Comparison of ENCODE assay signal across 30 cellular contexts in the genomic region with DNA sequence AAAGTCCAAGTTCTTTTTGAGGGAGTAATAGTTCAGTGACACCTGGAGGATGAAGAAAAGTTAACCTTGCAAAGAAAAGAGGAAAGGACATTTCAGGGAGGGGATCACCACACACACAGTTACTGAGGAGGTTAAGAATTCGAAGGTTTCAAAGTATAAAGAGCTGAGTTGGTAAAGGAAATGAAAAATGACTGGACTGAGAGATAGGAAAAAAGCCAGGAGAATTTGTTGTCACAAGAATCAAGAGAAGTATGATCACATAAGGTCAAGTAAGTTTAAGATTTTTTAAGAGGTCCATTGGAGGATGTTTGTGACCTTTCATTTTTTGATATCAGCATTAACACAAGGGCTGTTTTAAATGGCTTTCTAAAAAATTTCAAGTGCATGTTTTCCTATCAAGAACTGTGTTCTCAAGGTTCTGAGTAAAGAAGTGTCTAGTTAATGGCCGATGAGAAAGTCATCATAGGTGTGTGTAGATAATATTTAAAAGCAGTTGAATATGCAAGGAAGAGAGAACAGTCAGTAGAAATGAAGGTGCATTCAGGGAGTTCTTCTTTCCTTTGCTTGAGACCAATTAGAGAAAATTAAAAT.
DNase-seq lines count a peak whose midpoint lies in the region; ATAC-seq, FAIRE-seq and TF ChIP-seq lines count a peak whose summit lies in the region.
"Had no signal": no experiment of that assay in that cellular context is flagged by ENCODE, and none has a peak within 500 bp of the region (broad histone marks: within the 10 kb centered on the region; RNA-seq: fewer than 3 reads in every experiment).

No MANE protein-coding gene starts in this region.

- H3K4me2 ChIP-seq in OCI-LY1 (ENCODE audit: low read length) (peak overlapping the region; percentile 10; the same call in 1 of the 2 replicates), astrocyte (ENCODE audit: low read length) (no peak overlapping the region)
- H3K4me2 ChIP-seq: PC-9 had no signal

- H3K9me3 ChIP-seq in OCI-LY1 (ENCODE audit: low read length) (no peaks in the 10 kb centered on the region), astrocyte (ENCODE audit: insufficient read depth, low read depth, low read length) (peaks cover 4% of the 10 kb centered on the region), lung (ENCODE audit: control insufficient read depth in 2 of 2, insufficient read depth in 1 of 2, low read length in 1 of 2) (peaks cover 0 to 3% of the 10 kb centered on the region in 2 donors)
- H3K9me3 ChIP-seq: Caco-2 had no signal

- H3K4me1 ChIP-seq in OCI-LY1 (ENCODE audit: insufficient read depth, low read length, severe bottlenecking) (peaks cover 16% of the 10 kb centered on the region), astrocyte (ENCODE audit: insufficient read depth, low read length) (no peaks in the 10 kb centered on the region), lung (ENCODE audit: control insufficient read depth in 2 of 2, insufficient read depth in 2 of 2, low read length in 2 of 2) (no peaks in the 10 kb centered on the region)
- H3K4me1 ChIP-seq: Caco-2 had no signal

- H3K36me3 ChIP-seq in OCI-LY1 (ENCODE audit: insufficient read depth, low read length) (no peaks in the 10 kb centered on the region), astrocyte (ENCODE audit: insufficient read depth, low read length) (no peaks in the 10 kb centered on the region), lung (ENCODE audit: control insufficient read depth in 2 of 2, insufficient read depth in 2 of 2, low read length in 2 of 2) (no peaks in the 10 kb centered on the region)

- peak overlapping the region; percentile 95 for H2AFZ ChIP-seq in OCI-LY1 (ENCODE audit: low read length)
- no peak overlapping the region for H2AFZ ChIP-seq in astrocyte (ENCODE audit: low read depth, low read length)
- H2AFZ ChIP-seq: PC-9 had no signal

- TF ChIP-seq CTCF in OCI-LY1 (IDR thresholded peaks at IDR 0.05; ENCODE audit: low read length) (no peak), astrocyte (IDR thresholded peaks at IDR 0.05; ENCODE audit: insufficient read depth, low read depth, low read length) (no peak), lung (IDR thresholded peaks at IDR 0.05; ENCODE audit: control extremely low read depth, extremely low read depth) (no peak)

- peak overlapping the region; percentile 37 for H3K27ac ChIP-seq in OCI-LY1 (ENCODE audit: low read depth, low read length, poor library complexity, severe bottlenecking)
- no peak overlapping the region for H3K27ac ChIP-seq in astrocyte (ENCODE audit: low read depth, low read length)
- no peak overlapping the region for H3K27ac ChIP-seq in lung (ENCODE audit: low read depth in 1 of 2, low read length in 1 of 2)
- H3K27ac ChIP-seq: 22Rv1, C4-2B, PC-9 had no signal

- H3K9me2 ChIP-seq in OCI-LY1 (ENCODE audit: low read depth, low read length) = no peaks in the 10 kb centered on the region

- H3K27me3 Mint-ChIP-seq in activated CD4-positive, alpha-beta T cell treated with anti-CD3 and anti-CD28 coated beads for 36 hours = peaks cover 2% of the 10 kb centered on the region
- H3K27me3 Mint-ChIP-seq in astrocyte (ENCODE audit: low read depth, unreplicated experiment) = no peaks in the 10 kb centered on the region
- H3K27me3 Mint-ChIP-seq: B cell had no signal

- H3K4me3 ChIP-seq in OCI-LY1 (ENCODE audit: low read depth, low read length, poor library complexity, severe bottlenecking) (no peak overlapping the region), astrocyte (ENCODE audit: insufficient read depth, low read depth, low read length) (no peak overlapping the region), lung (no peak overlapping the region)
- H3K4me3 ChIP-seq: GM12878, PC-9 had no signal

- FAIRE-seq in astrocyte (lab: Jason Lieb, UNC) = peak; percentile 5
- FAIRE-seq: GM12878, H1 had no signal

- POLR2A ChIA-PET in activated CD4-positive, alpha-beta T cell treated with anti-CD3 and anti-CD28 coated beads for 36 hours (lab: Charles Lee) = no interaction called here

- H3K4me3 Mint-ChIP-seq in activated CD4-positive, alpha-beta T cell treated with anti-CD3 and anti-CD28 coated beads for 36 hours = no peak overlapping the region
- H3K4me3 Mint-ChIP-seq in astrocyte (ENCODE audit: unreplicated experiment) = no peak overlapping the region
- H3K4me3 Mint-ChIP-seq: B cell; CD8-positive, alpha-beta T cell had no signal

- ATAC-seq in activated CD4-positive, alpha-beta T cell treated with anti-CD3 and anti-CD28 coated beads for 36 hours = no peak
- ATAC-seq in lung (ENCODE audit: insufficient read depth, low FRiP score) = peak; percentile 77
- ATAC-seq in Right ventricle myocardium inferior = no peak
- no peak for ATAC-seq in GM18502 (IDR thresholded peaks at IDR 0.05; ENCODE audit: poor library complexity, unreplicated experiment)
- ATAC-seq: CD8-positive, alpha-beta T cell; GM12878; HCT116 had no signal

- intact Hi-C loops in activated CD4-positive, alpha-beta T cell treated with anti-CD3 and anti-CD28 coated beads for 36 hours (cut with DNase I, micrococcal nuclease) = no loop called here
- intact Hi-C loops in Right ventricle myocardium inferior (cut with DNase I) = no loop called here

- CTCF ChIA-PET in activated CD4-positive, alpha-beta T cell treated with anti-CD3 and anti-CD28 coated beads for 36 hours (lab: Charles Lee) = no interaction called here

- 43 to 57% methylated on average over 2 of the region's 2 CpGs for WGBS in lung, 2 donors

- H3K27me3 ChIP-seq in OCI-LY1 (ENCODE audit: insufficient read depth, low read length) = no peaks in the 10 kb centered on the region
- no peaks in the 10 kb centered on the region for H3K27me3 ChIP-seq in astrocyte (ENCODE audit: insufficient read depth, low read length)
- no peaks in the 10 kb centered on the region for H3K27me3 ChIP-seq in lung (ENCODE audit: control insufficient read depth, insufficient read depth)

- peaks cover 2% of the 10 kb centered on the region for H3K36me3 Mint-ChIP-seq in activated CD4-positive, alpha-beta T cell treated with anti-CD3 and anti-CD28 coated beads for 36 hours (ENCODE audit: low read depth)
- no peaks in the 10 kb centered on the region for H3K36me3 Mint-ChIP-seq in astrocyte (ENCODE audit: low read depth, unreplicated experiment)
- H3K36me3 Mint-ChIP-seq: CD8-positive, alpha-beta T cell had no signal

- peaks cover 4% of the 10 kb centered on the region for H3K9me3 Mint-ChIP-seq in activated CD4-positive, alpha-beta T cell treated with anti-CD3 and anti-CD28 coated beads for 36 hours (ENCODE audit: low read depth)
- peaks cover 9% of the 10 kb centered on the region for H3K9me3 Mint-ChIP-seq in astrocyte (ENCODE audit: unreplicated experiment)

- DNase-seq in activated CD4-positive, alpha-beta T cell treated with anti-CD3 and anti-CD28 coated beads for 36 hours = no peak
- DNase-seq in activated CD4-positive, alpha-beta T cell treated with anti-CD3 and anti-CD28 coated beads, Interleukin-2, amount 50 U/mL, for 1 hour = no peak
- DNase-seq in astrocyte (ENCODE audit: low read depth) (no peak), lung (ENCODE audit: low spot score) (no peak), Right ventricle myocardium inferior (ENCODE audit: missing footprints) (no peak), inferior parietal cortex (ENCODE audit: extremely low spot score) (no peak)
- DNase-seq: Caco-2; CD8-positive, alpha-beta T cell; DMS 273 treated with DMSO at 0.1 percent for 48 hours; DMS79; EL; GDM1; NCI-H1048; NCI-H1417; NCI-H1694; NCI-H2029 treated with DMSO at 0.1 percent for 48 hours; NCI-H446 treated with DMSO at 0.1 percent for 48 hours; NCI-H526; NCI-H82; NK-92 treated with Interleukin-12 subunit alpha and Interleukin-12 subunit beta, amount 100 ng/mL, for 24 hours; PC-9; Right ventricle myocardium superior had no signal

- H3K79me2 ChIP-seq in OCI-LY1 (ENCODE audit: insufficient read depth, low read length) (no peaks in the 10 kb centered on the region), astrocyte (ENCODE audit: insufficient read depth, low read length) (no peaks in the 10 kb centered on the region)

- H3K9ac ChIP-seq in OCI-LY1 (ENCODE audit: low read length) = no peak overlapping the region
- no peak overlapping the region for H3K9ac ChIP-seq in astrocyte (ENCODE audit: low read length)

- peaks cover 14% of the 10 kb centered on the region for H3K4me1 Mint-ChIP-seq in activated CD4-positive, alpha-beta T cell treated with anti-CD3 and anti-CD28 coated beads for 36 hours
- H3K4me1 Mint-ChIP-seq in astrocyte (ENCODE audit: low read depth, unreplicated experiment) = no peaks in the 10 kb centered on the region
- H3K4me1 Mint-ChIP-seq: B cell had no signal

- no peaks in the 10 kb centered on the region for H3F3A ChIP-seq in OCI-LY1 (ENCODE audit: insufficient read depth, low read length)

- no peaks in the 10 kb centered on the region for H4K20me1 ChIP-seq in OCI-LY1 (ENCODE audit: insufficient read depth, low read length)
- H4K20me1 ChIP-seq in astrocyte (ENCODE audit: insufficient read depth, low read length) = no peaks in the 10 kb centered on the region

- peak overlapping the region; percentile 66 for H3K27ac Mint-ChIP-seq in activated CD4-positive, alpha-beta T cell treated with anti-CD3 and anti-CD28 coated beads for 36 hours
- H3K27ac Mint-ChIP-seq in astrocyte (ENCODE audit: unreplicated experiment) = no peak overlapping the region
- H3K27ac Mint-ChIP-seq: B cell; CD8-positive, alpha-beta T cell had no signal
